In genomic region chr10:47027108-47027811, GRCh38 we compare ENCODE assay signal across 19 cellular contexts.
A peak's percentile ranks its signal among the peaks of the same experiment; 100 is the strongest.
DNase-seq lines count a peak whose midpoint lies in the region; ATAC-seq, FAIRE-seq and TF ChIP-seq lines count a peak whose summit lies in the region.
"Had no signal": no experiment of that assay in that cellular context is flagged by ENCODE, and none has a peak within 500 bp of the region (broad histone marks: within the 10 kb centered on the region; RNA-seq: fewer than 3 reads in every experiment).

No MANE protein-coding gene starts in this region.

- no peak for ATAC-seq in HG03342 (IDR thresholded peaks at IDR 0.05; ENCODE audit: unreplicated experiment)
- ATAC-seq: activated T-helper 17 cell treated with anti-CD3 and anti-CD28 coated beads, Interleukin-2, amount 50 U/mL, for 72 hours; body of pancreas; GM12878; K562 had no signal

- CTCF ChIA-PET in activated CD4-positive, alpha-beta memory T cell treated with anti-CD3 and anti-CD28 coated beads for 36 hours (lab: Charles Lee), result interaction anchor here (4.1 to 4.4 kb wide), 2 partner anchors 21 to 285 kb away, joined by 35 to 85 read pairs; no protein-coding TSS in a partner anchor

- no peak overlapping the region for H3K4me3 Mint-ChIP-seq in activated CD4-positive, alpha-beta memory T cell treated with anti-CD3 and anti-CD28 coated beads for 36 hours
- H3K4me3 Mint-ChIP-seq: activated T-helper 17 cell treated with anti-CD3 and anti-CD28 coated beads, Interleukin-2, amount 50 U/mL, for 72 hours had no signal

- intact Hi-C loops in activated CD4-positive, alpha-beta memory T cell treated with anti-CD3 and anti-CD28 coated beads for 36 hours (cut with micrococcal nuclease), result no loop called here
- intact Hi-C loops in lower leg skin (cut with DNase I; ENCODE audit: low total_unique reads), result no loop called here

- no peaks in the 10 kb centered on the region for H3K4me1 Mint-ChIP-seq in activated CD4-positive, alpha-beta memory T cell treated with anti-CD3 and anti-CD28 coated beads for 36 hours (ENCODE audit: low read depth)

- peak; percentile 34 for DNase-seq in activated effector memory CD4-positive, alpha-beta T cell treated with anti-CD3 and anti-CD28 coated beads, Interleukin-2, amount 50 U/mL, for 16 hours
- no peak for DNase-seq in activated effector memory CD4-positive, alpha-beta T cell treated with Interleukin-2 at 50 U/mL for 16 hours
- peak; percentile 7 for DNase-seq in activated CD4-positive, alpha-beta memory T cell treated with anti-CD3 and anti-CD28 coated beads for 36 hours
- DNase-seq in lower leg skin (ENCODE audit: low spot score in 2 of 2) (peak; percentile 9 to 81), D721Med (ENCODE audit: insufficient read length, low spot score) (no peak), NCI-H510A treated with DMSO at 0.1 percent for 48 hours (lab: John Stamatoyannopoulos, UW) (no peak)
- DNase-seq in stimulated activated CD8-positive, alpha-beta memory T cell treated with anti-CD3 and anti-CD28 coated beads, Interleukin-4, amount 100 ng/mL, for 48 hours, result peak; percentile 18
- DNase-seq: activated CD4-positive, alpha-beta T cell treated with anti-CD3 and anti-CD28 coated beads, Interleukin-2, amount 50 U/mL, for 1 hour; cortex of kidney; DMS153; NCI-H2171 treated with DMSO at 0.1 percent for 48 hours; stimulated activated CD4-positive, alpha-beta T cell treated with anti-CD3 and anti-CD28 coated beads, Interleukin-2, amount 100 ng/mL, for 48 hours had no signal

- H3K9me3 Mint-ChIP-seq in activated CD4-positive, alpha-beta memory T cell treated with anti-CD3 and anti-CD28 coated beads for 36 hours, result no peaks in the 10 kb centered on the region
- H3K9me3 Mint-ChIP-seq: activated T-helper 17 cell treated with anti-CD3 and anti-CD28 coated beads, Interleukin-2, amount 50 U/mL, for 72 hours had no signal

- peaks cover 5% of the 10 kb centered on the region for H3K27me3 Mint-ChIP-seq in activated CD4-positive, alpha-beta memory T cell treated with anti-CD3 and anti-CD28 coated beads for 36 hours

- H3K36me3 Mint-ChIP-seq in activated CD4-positive, alpha-beta memory T cell treated with anti-CD3 and anti-CD28 coated beads for 36 hours, result no peaks in the 10 kb centered on the region

- POLR2A ChIA-PET in activated CD4-positive, alpha-beta memory T cell treated with anti-CD3 and anti-CD28 coated beads for 36 hours (lab: Charles Lee), result no interaction called here

- no peak for FAIRE-seq in D721Med (lab: Jason Lieb, UNC)
- FAIRE-seq: frontal cortex, GM12878, K562 had no signal

- TF ChIP-seq POLR2A in lower leg skin (IDR thresholded peaks at IDR 0.05), result no peak

- no peak for TF ChIP-seq CTCF in lower leg skin (IDR thresholded peaks at IDR 0.05)
- no peak for TF ChIP-seq CTCF in D721Med (IDR thresholded peaks at IDR 0.05; ENCODE audit: insufficient read depth, missing control alignments)

- no peak overlapping the region for H3K27ac Mint-ChIP-seq in activated CD4-positive, alpha-beta memory T cell treated with anti-CD3 and anti-CD28 coated beads for 36 hours
- H3K27ac Mint-ChIP-seq: activated T-helper 17 cell treated with anti-CD3 and anti-CD28 coated beads, Interleukin-2, amount 50 U/mL, for 72 hours had no signal

- 65 to 78% methylated on average over 8 to 10 of the region's 10 CpGs for WGBS in lower leg skin, 2 donors

- H3K4me3 ChIP-seq in lower leg skin (ENCODE audit: low read depth, poor library complexity, severe bottlenecking), result no peak overlapping the region
- H3K4me3 ChIP-seq: body of pancreas, GM12878, K562, ovary had no signal

Comparison
In these comparisons a context has a peak if more than half of its experiments do, and no peak if none do; other contexts are left out.
1. DNase-seq: peak in activated effector memory CD4-positive, alpha-beta T cell treated with anti-CD3 and anti-CD28 coated beads, Interleukin-2, amount 50 U/mL, for 16 hours (single experiment), activated CD4-positive, alpha-beta memory T cell treated with anti-CD3 and anti-CD28 coated beads for 36 hours (single experiment), lower leg skin (2 of 2) and stimulated activated CD8-positive, alpha-beta memory T cell treated with anti-CD3 and anti-CD28 coated beads, Interleukin-4, amount 100 ng/mL, for 48 hours (single experiment); none in activated effector memory CD4-positive, alpha-beta T cell treated with Interleukin-2 at 50 U/mL for 16 hours (single experiment), D721Med (single experiment) and NCI-H510A treated with DMSO at 0.1 percent for 48 hours (single experiment).